Comparison of ENCODE assay signal across 21 cellular contexts in the genomic region with DNA sequence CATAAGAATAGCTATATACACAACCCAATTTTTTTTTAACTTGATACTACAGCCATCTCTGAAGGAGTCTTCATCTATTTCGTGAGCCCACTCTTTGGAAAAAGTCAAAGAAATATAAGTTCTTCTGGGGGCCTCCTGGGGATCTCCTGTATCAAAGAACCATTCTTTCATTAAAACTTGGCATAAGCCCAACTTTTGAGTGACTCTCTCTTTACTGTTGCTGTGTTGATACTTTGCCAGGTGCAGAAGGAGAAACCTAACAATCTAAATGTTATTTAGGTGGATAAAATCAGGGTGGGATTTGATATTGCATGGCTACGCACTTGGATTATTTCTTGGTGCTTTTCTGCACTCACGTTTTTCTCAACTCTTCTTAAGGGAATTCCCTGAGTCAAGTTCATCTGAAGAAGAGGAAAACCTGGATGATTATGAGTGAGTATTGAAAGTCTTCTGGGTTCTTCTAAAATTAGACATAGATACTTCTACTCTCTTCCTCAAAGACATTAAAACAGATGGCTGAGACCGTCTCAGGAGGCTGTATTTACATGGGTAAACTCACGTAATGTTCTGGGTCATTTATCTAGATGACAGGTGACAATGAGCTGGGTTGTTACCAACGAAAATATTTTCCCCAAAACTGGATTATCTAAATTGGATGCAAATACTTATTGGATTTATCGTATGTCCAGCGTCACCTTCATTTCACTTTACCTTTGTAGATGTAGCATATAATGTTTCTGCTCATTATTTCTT. TPM values are rescaled to one million over a fixed set of nuclear protein-coding genes. Genes with fewer than 3 reads are reported as not detected.
DNase-seq lines count a peak whose midpoint lies in the region; ATAC-seq, FAIRE-seq and TF ChIP-seq lines count a peak whose summit lies in the region.
"Had no signal": no experiment of that assay in that cellular context is flagged by ENCODE, and none has a peak within 500 bp of the region (broad histone marks: within the 10 kb centered on the region; RNA-seq: fewer than 3 reads in every experiment).

No MANE protein-coding gene starts in this region.

- no peaks in the 10 kb centered on the region for H3K36me3 ChIP-seq in K562 (ENCODE audit: control insufficient read depth, insufficient read depth, low read length)
- H3K36me3 ChIP-seq: ovary had no signal

- H3K9me3 ChIP-seq in K562 (replicated peaks; ENCODE audit: control insufficient read depth, insufficient read depth, low read depth, low read length) = no peaks in the 10 kb centered on the region
- H3K9me3 ChIP-seq: Caco-2, ovary, testis had no signal

- H3K4me2 ChIP-seq in K562 (ENCODE audit: insufficient read depth, low read length) = no peak overlapping the region
- H3K4me2 ChIP-seq: GM23338 had no signal

- POLR2A ChIA-PET in K562 (lab: Yijun Ruan, JAX) (no interaction called here), GM10248 (lab: Yijun Ruan, JAX) (no interaction called here)

- BruUV-seq in K562 (replicated peaks; lab: Mats Ljungman, UMichigan) = no TSS peak

- FAIRE-seq in K562 (lab: Jason Lieb, UNC) = no peak

- TF ChIP-seq EP300 in K562 (IDR thresholded peaks at IDR 0.05; ENCODE audit: low read length) = no peak

- TF ChIP-seq POLR2A in K562 (conservative IDR thresholded peaks at IDR 0.05) = no peak

- H4K20me1 ChIP-seq in K562 (replicated peaks; ENCODE audit: control insufficient read depth, insufficient read depth, low read length) = no peaks in the 10 kb centered on the region

- peak; percentile 32 for DNase-seq in DMS79 treated with DMSO at 0.1 percent for 48 hours (lab: John Stamatoyannopoulos, UW)
- DNase-seq in NCI-H1105 (lab: John Stamatoyannopoulos, UW) = peak; percentile 66
- DNase-seq in NCI-H345 treated with DMSO at 0.1 percent for 48 hours (lab: John Stamatoyannopoulos, UW; ENCODE audit: unreplicated experiment) = peak; percentile 77
- no peak for DNase-seq in K562 (ENCODE audit: extremely low read depth in 1 of 4, low spot score in 3 of 4)
- DNase-seq in GM10248 (ENCODE audit: extremely low spot score) = no peak
- DNase-seq in epidermal melanocyte (ENCODE audit: insufficient read length, low spot score) = no peak
- DNase-seq: activated CD8-positive, alpha-beta memory T cell treated with anti-CD3 and anti-CD28 coated beads for 24 hours; activated naive CD8-positive, alpha-beta T cell treated with anti-CD3 and anti-CD28 coated beads, Interleukin-2, amount 50 U/mL, for 24 hours; Caco-2; caudate nucleus; glutamatergic neuron; ovary; stimulated activated CD4-positive, alpha-beta T cell treated with anti-CD3 and anti-CD28 coated beads, Interleukin-4, amount 100 ng/mL, for 4 hours; stimulated activated CD8-positive, alpha-beta memory T cell treated with anti-CD3 and anti-CD28 coated beads, Interleukin-4, amount 100 ng/mL, for 48 hours; T-helper 2 cell; testis had no signal

- TF ChIP-seq CTCF in K562 (IDR thresholded peaks at IDR 0.05 in 2 of 3, conservative IDR thresholded peaks at IDR 0.05 in 1 of 3; ENCODE audit: insufficient read depth in 2 of 3, low read depth in 1 of 3, low read length in 3 of 3) (no peak), GM10248 (IDR thresholded peaks at IDR 0.05; ENCODE audit: control extremely low read depth, extremely low read depth, low read depth, missing control alignments) (no peak)

- peaks cover 12 to 20% of the 10 kb centered on the region in 2 experiments; a peak in 4 of 5 replicates for H3K4me1 ChIP-seq in K562 (replicated peaks in 1 of 2; ENCODE audit: control insufficient read depth in 2 of 2, insufficient read depth in 2 of 2, low read length in 2 of 2)
- H3K4me1 ChIP-seq: Caco-2, testis had no signal

- no peak for TF ChIP-seq RAD21 in K562 (CRISPR knock-in tag; conservative IDR thresholded peaks at IDR 0.05 in 1 of 2, IDR thresholded peaks at IDR 0.05 in 1 of 2)

- no peak overlapping the region for H3K27ac ChIP-seq in K562 (ENCODE audit: extremely low read depth, low read depth, low read length)
- H3K27ac ChIP-seq: ovary, testis had no signal

- no peak for ATAC-seq in K562
- ATAC-seq in GM19455 (IDR thresholded peaks at IDR 0.05; ENCODE audit: unreplicated experiment) = no peak
- ATAC-seq in GM21381 (IDR thresholded peaks at IDR 0.05; ENCODE audit: unreplicated experiment) = no peak
- ATAC-seq: activated CD4-positive, CD25-positive, alpha-beta regulatory T cell treated with anti-CD3 and anti-CD28 coated beads, Interleukin-2, amount 50 U/mL, for 24 hours; activated naive CD8-positive, alpha-beta T cell treated with anti-CD3 and anti-CD28 coated beads, Interleukin-2, amount 50 U/mL, for 24 hours; GM23338 had no signal

- no peaks in the 10 kb centered on the region for H3K79me2 ChIP-seq in K562 (ENCODE audit: control insufficient read depth, insufficient read depth, low read length)

- no peaks in the 10 kb centered on the region for H3K27me3 ChIP-seq in K562 (ENCODE audit: control insufficient read depth in 2 of 2, insufficient read depth in 2 of 2, low read length in 2 of 2)
- H3K27me3 ChIP-seq: ovary, testis had no signal

- no peak overlapping the region for H3K9ac ChIP-seq in K562 (ENCODE audit: insufficient read depth in 1 of 2, low read depth in 2 of 2, low read length in 2 of 2)

- 42% methylated on average over 8 of the region's 8 CpGs for WGBS in K562 (ENCODE audit: insufficient coverage, low coverage, missing lambda C conversion rate)

- no peak overlapping the region for H3K4me3 ChIP-seq in K562
- H3K4me3 ChIP-seq: GM23338, ovary, testis had no signal

- H2AFZ ChIP-seq in K562 (ENCODE audit: low read depth, low read length) = peak overlapping the region; percentile 49
- H2AFZ ChIP-seq: GM23338 had no signal

- no peaks in the 10 kb centered on the region for H3K9me1 ChIP-seq in K562 (ENCODE audit: control insufficient read depth, insufficient read depth, low read length)

- CTCF ChIA-PET in K562 (lab: Yijun Ruan, JAX; ENCODE audit: low intra/inter-chr PET ratio) (no interaction called here), GM10248 (lab: Yijun Ruan, JAX) (no interaction called here)

- in situ Hi-C loops in K562 (cut with MboI) = no loop called here

- intact Hi-C loops in K562 (cut with micrococcal nuclease) = no loop called here

TF ChIP-seq in K562, 482 proteins besides CTCF, POLR2A, EP300 and RAD21 (continues in another document):
- TF ChIP-seq MEIS2 (IDR thresholded peaks at IDR 0.05; ENCODE audit: partially characterized antibody) = peak; percentile 64
- no peak for TF ChIP-seq HMG20B (CRISPR knock-in tag; IDR thresholded peaks at IDR 0.05)
- no peak for TF ChIP-seq ZNF764 (CRISPR knock-in tag; IDR thresholded peaks at IDR 0.05; ENCODE audit: low read depth)
- no peak for TF ChIP-seq GABPB1 (CRISPR knock-in tag; IDR thresholded peaks at IDR 0.05)
- no peak for TF ChIP-seq XRCC5 (IDR thresholded peaks at IDR 0.05; ENCODE audit: low read depth, low read length)
- TF ChIP-seq SIRT6 (IDR thresholded peaks at IDR 0.05; ENCODE audit: low read depth, low read length) = no peak
- no peak for TF ChIP-seq ZNF253 (CRISPR knock-in tag; conservative IDR thresholded peaks at IDR 0.05)
- TF ChIP-seq NFIC (IDR thresholded peaks at IDR 0.05) = peak; percentile 84
- no peak for TF ChIP-seq BRD4 (IDR thresholded peaks at IDR 0.05)
- TF ChIP-seq POLR3A (IDR thresholded peaks at IDR 0.05; ENCODE audit: borderline replicate concordance, extremely low read depth, insufficient read depth, insufficient read length) = no peak
- TF ChIP-seq SMARCE1 (IDR thresholded peaks at IDR 0.05) = no peak
- no peak for TF ChIP-seq FOXA3 (CRISPR knock-in tag; conservative IDR thresholded peaks at IDR 0.05 in 1 of 2, IDR thresholded peaks at IDR 0.05 in 1 of 2)

RNA-seq across cellular contexts. Expression of gene BMX, which starts 25.2 kb away (rescaled TPM):
- 0.16 and 0.32 TPM in 2 replicates for total RNA-seq in K562 (2011; cell fraction: chromatin; rRNA removed; ENCODE audit: low replicate concordance)
- total RNA-seq in K562 (2011; cell fraction: nucleolus; rRNA removed) = not detected in 2 replicates
- total RNA-seq in K562 (2011; cell fraction: nucleoplasm; rRNA removed) = 0.37 and 0.69 TPM in 2 replicates
- total RNA-seq in K562 (2014; rRNA removed) (0.45 and 0.61 TPM in 2 replicates), K562 (2014; rRNA removed; fragmentation: Illumina TruSeq; extraction: Trizol) (2.0 and 2.3 TPM in 2 replicates), K562 (2015; rRNA removed; fragmentation: Illumina TruSeq; extraction: Trizol) (0.75 and 0.98 TPM in 2 replicates), K562 (2021) (1.3 and 1.4 TPM in 2 replicates)
- polyA plus RNA-seq in K562 (2011; rRNA removed) (1.1 and 3.1 TPM in 2 replicates), K562 (2014; fragmentation: Illumina TruSeq; extraction: Trizol) (0.87 and 1.1 TPM in 2 replicates), K562 (2014; fragmentation: Nextera tagmentation; extraction: Ambion mirVana) (1 to 10 TPM; 4.2 TPM), K562 (2014; rRNA removed) (1.6 and 1.8 TPM in 2 replicates)
- 0.50 and 0.57 TPM in 2 replicates for polyA plus RNA-seq in K562 (2011; cell fraction: cytosol; rRNA removed)
- 0.48 and 0.80 TPM in 2 replicates for polyA plus RNA-seq in K562 (2011; cell fraction: nucleus; rRNA removed)
- polyA plus RNA-seq in K562 (2012) = 0.93 and 1.2 TPM in 2 replicates
- polyA minus RNA-seq in K562 (2011; rRNA and poly(A)+ RNA removed) = 0.42 TPM in 1 of 2 replicates, not detected in the other
- not detected in 2 replicates for polyA minus RNA-seq in K562 (2011; cell fraction: cytosol; rRNA and poly(A)+ RNA removed)
- 0.27 TPM in 1 of 2 replicates, not detected in the other for polyA minus RNA-seq in K562 (2011; cell fraction: nucleus; rRNA and poly(A)+ RNA removed)
- total RNA-seq: activated T-helper 1 cell treated with anti-CD3 and anti-CD28 coated beads, Interleukin-12 subunit alpha, Interleukin-12 subunit beta, Interleukin-2, Interleukin-4 antibody, amounts not matched to agents 30 ng/mL and 10 ng/mL and 1 ng/mL, durations not matched to agents 14 hours and 24 hours and 36 hours; Caco-2; GM23338 had no signal
- polyA plus RNA-seq: GM23338 had no signal

RNA-seq across cellular contexts. Expression of gene PIR, which starts 32.7 kb away (rescaled TPM):
- 5.3 and 6.1 TPM in 2 replicates for total RNA-seq in K562 (2011; cell fraction: chromatin; rRNA removed; ENCODE audit: low replicate concordance)
- 2.8 and 4.6 TPM in 2 replicates for total RNA-seq in K562 (2011; cell fraction: nucleolus; rRNA removed)
- 4.3 and 5.1 TPM in 2 replicates for total RNA-seq in K562 (2011; cell fraction: nucleoplasm; rRNA removed)
- total RNA-seq in K562 (2014; rRNA removed) = 6.9 and 7.5 TPM in 2 replicates
- 10.2 and 11.9 TPM in 2 replicates for total RNA-seq in K562 (2014; rRNA removed; fragmentation: Illumina TruSeq; extraction: Trizol)
- 9.4 and 10.7 TPM in 2 replicates for total RNA-seq in K562 (2015; rRNA removed; fragmentation: Illumina TruSeq; extraction: Trizol)
- 8.3 and 9.4 TPM in 2 replicates for total RNA-seq in K562 (2021)
- polyA plus RNA-seq in K562 (2011; rRNA removed) = 14.1 and 29.8 TPM in 2 replicates
- 8.7 and 10.6 TPM in 2 replicates for polyA plus RNA-seq in K562 (2011; cell fraction: cytosol; rRNA removed)
- polyA plus RNA-seq in K562 (2011; cell fraction: nucleus; rRNA removed) = 6.7 and 6.9 TPM in 2 replicates
- polyA plus RNA-seq in K562 (2012) = 10.9 and 12.2 TPM in 2 replicates
- polyA plus RNA-seq in K562 (2014; fragmentation: Illumina TruSeq; extraction: Trizol) = 11.0 and 11.5 TPM in 2 replicates
- 10 to 100 TPM; 25.1 to 27.3 TPM for polyA plus RNA-seq in K562 (2014; fragmentation: Nextera tagmentation; extraction: Ambion mirVana)
- polyA plus RNA-seq in K562 (2014; rRNA removed) = 7.7 and 11.4 TPM in 2 replicates
- 5.7 and 11.2 TPM in 2 replicates for polyA minus RNA-seq in K562 (2011; rRNA and poly(A)+ RNA removed)
- polyA minus RNA-seq in K562 (2011; cell fraction: cytosol; rRNA and poly(A)+ RNA removed) = 5.8 and 7.7 TPM in 2 replicates
- 4.8 and 5.5 TPM in 2 replicates for polyA minus RNA-seq in K562 (2011; cell fraction: nucleus; rRNA and poly(A)+ RNA removed)

Comparison
In these comparisons a context has a peak if more than half of its experiments do, and no peak if none do; other contexts are left out.
1. DNase-seq: peak in DMS79 treated with DMSO at 0.1 percent for 48 hours (single experiment), NCI-H1105 (single experiment) and NCI-H345 treated with DMSO at 0.1 percent for 48 hours (single experiment); none in K562 (0 of 4), GM10248 (single experiment) and epidermal melanocyte (single experiment).